1 cellular context compared by ENCODE assay signal in the genomic region with DNA sequence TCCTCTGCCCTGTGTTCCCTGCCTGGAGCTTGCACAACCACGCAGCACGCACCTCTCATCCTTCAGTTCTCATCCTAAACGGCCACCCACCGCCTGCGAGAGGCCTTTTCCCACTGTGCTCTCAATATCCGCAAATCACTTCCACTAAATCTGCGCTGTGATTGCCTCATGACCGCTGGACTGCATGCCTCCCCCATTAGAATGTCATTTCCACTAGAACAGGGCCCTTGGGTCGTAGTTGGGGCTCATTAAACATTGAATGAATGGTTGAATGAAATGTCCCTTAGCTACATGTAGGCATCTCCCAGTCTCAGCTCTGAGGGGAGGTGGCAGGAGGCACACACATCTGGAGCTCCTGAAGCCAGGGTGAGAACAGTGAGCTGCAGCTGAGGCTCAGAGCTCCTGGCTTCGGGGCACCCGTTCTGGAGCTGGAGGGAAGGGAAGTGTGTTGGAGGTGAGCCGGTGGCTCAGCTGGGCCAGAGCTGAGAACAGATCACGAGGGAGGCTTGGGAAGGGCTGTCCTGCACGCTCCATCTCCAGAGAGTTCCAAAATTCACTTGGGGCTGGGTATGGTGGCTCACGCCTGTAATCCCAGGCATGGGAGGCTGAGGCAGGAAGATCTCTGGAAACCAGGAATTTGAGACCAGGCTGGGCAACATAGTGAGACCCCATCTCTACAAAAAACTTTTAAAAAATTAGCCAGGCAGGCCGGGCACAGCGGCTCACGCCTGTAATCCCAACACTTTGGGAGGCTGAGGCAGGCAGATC.
TF ChIP-seq lines count a peak whose summit lies in the region.

No MANE protein-coding gene starts in this region.

TF ChIP-seq in HEK293, 187 proteins besides CTCF, POLR2A, EP300 and RAD21:
- TF ChIP-seq, protein P1, sequence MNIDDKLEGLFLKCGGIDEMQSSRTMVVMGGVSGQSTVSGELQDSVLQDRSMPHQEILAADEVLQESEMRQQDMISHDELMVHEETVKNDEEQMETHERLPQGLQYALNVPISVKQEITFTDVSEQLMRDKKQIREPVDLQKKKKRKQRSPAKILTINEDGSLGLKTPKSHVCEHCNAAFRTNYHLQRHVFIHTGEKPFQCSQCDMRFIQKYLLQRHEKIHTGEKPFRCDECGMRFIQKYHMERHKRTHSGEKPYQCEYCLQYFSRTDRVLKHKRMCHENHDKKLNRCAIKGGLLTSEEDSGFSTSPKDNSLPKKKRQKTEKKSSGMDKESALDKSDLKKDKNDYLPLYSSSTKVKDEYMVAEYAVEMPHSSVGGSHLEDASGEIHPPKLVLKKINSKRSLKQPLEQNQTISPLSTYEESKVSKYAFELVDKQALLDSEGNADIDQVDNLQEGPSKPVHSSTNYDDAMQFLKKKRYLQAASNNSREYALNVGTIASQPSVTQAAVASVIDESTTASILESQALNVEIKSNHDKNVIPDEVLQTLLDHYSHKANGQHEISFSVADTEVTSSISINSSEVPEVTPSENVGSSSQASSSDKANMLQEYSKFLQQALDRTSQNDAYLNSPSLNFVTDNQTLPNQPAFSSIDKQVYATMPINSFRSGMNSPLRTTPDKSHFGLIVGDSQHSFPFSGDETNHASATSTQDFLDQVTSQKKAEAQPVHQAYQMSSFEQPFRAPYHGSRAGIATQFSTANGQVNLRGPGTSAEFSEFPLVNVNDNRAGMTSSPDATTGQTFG (tag by site-specific recombination; IDR thresholded peaks at IDR 0.05; ENCODE audit: borderline replicate concordance): no peak
- TF ChIP-seq ZNF473 (tag by site-specific recombination; IDR thresholded peaks at IDR 0.05) (no peak), GLIS2 (tag by site-specific recombination; IDR thresholded peaks at IDR 0.05) (no peak), ZNF350 (tag by site-specific recombination; IDR thresholded peaks at IDR 0.05) (no peak), ZNF555 (tag by site-specific recombination; conservative IDR thresholded peaks at IDR 0.05) (no peak), ZNF121 (tag by site-specific recombination; IDR thresholded peaks at IDR 0.05) (peak; percentile 84), ZNF600 (tag by site-specific recombination; IDR thresholded peaks at IDR 0.05) (peak; percentile 70), ZFHX2 (tag by site-specific recombination; conservative IDR thresholded peaks at IDR 0.05) (no peak)
- TF ChIP-seq, protein P2, sequence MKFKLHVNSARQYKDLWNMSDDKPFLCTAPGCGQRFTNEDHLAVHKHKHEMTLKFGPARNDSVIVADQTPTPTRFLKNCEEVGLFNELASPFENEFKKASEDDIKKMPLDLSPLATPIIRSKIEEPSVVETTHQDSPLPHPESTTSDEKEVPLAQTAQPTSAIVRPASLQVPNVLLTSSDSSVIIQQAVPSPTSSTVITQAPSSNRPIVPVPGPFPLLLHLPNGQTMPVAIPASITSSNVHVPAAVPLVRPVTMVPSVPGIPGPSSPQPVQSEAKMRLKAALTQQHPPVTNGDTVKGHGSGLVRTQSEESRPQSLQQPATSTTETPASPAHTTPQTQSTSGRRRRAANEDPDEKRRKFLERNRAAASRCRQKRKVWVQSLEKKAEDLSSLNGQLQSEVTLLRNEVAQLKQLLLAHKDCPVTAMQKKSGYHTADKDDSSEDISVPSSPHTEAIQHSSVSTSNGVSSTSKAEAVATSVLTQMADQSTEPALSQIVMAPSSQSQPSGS (tag by site-specific recombination; IDR thresholded peaks at IDR 0.05; ENCODE audit: low read depth): no peak
- TF ChIP-seq, protein P3, sequence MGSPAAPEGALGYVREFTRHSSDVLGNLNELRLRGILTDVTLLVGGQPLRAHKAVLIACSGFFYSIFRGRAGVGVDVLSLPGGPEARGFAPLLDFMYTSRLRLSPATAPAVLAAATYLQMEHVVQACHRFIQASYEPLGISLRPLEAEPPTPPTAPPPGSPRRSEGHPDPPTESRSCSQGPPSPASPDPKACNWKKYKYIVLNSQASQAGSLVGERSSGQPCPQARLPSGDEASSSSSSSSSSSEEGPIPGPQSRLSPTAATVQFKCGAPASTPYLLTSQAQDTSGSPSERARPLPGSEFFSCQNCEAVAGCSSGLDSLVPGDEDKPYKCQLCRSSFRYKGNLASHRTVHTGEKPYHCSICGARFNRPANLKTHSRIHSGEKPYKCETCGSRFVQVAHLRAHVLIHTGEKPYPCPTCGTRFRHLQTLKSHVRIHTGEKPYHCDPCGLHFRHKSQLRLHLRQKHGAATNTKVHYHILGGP (tag by site-specific recombination; IDR thresholded peaks at IDR 0.05): no peak
